19 cellular contexts compared by ENCODE assay signal in genomic region chr6:84455630-84456029, GRCh38.
"Had no signal": no experiment of that assay in that cellular context is flagged by ENCODE, and none has a peak within 500 bp of the region (broad histone marks: within the 10 kb centered on the region; RNA-seq: fewer than 3 reads in every experiment).

No MANE protein-coding gene starts in this region.

- H3K4me1 Mint-ChIP-seq: activated naive CD8-positive, alpha-beta T cell treated with anti-CD3 and anti-CD28 coated beads, Interleukin-2, amount 50 U/mL, for 24 hours; natural killer cell; T-cell had no signal

- H3K9me3 Mint-ChIP-seq: endodermal cell, T-cell had no signal

- H3K27ac Mint-ChIP-seq: activated naive CD8-positive, alpha-beta T cell treated with anti-CD3 and anti-CD28 coated beads, Interleukin-2, amount 50 U/mL, for 24 hours; endodermal cell; natural killer cell; T-cell had no signal

- ATAC-seq: activated naive CD8-positive, alpha-beta T cell treated with anti-CD3 and anti-CD28 coated beads, Interleukin-2, amount 50 U/mL, for 24 hours; natural killer cell; right cardiac atrium; stimulated activated naive CD8-positive, alpha-beta T cell treated with anti-CD3 and anti-CD28 coated beads, Interleukin-15, Interleukin-2, amounts not matched to agents 100 U/mL and 50 U/mL, for 24 hours; T-cell had no signal

- H3K36me3 Mint-ChIP-seq: natural killer cell, T-cell had no signal

- H3K4me3 ChIP-seq: dorsolateral prefrontal cortex had no signal

- DNase-seq: activated CD4-positive, alpha-beta T cell treated with anti-CD3 and anti-CD28 coated beads, Interleukin-2, amount 50 U/mL, for 4 hours; activated CD4-positive, CD25-positive, alpha-beta regulatory T cell treated with anti-CD3 and anti-CD28 coated beads, Interleukin-2, amount 50 U/mL, for 72 hours; activated naive CD4-positive, alpha-beta T cell; activated naive CD8-positive, alpha-beta T cell treated with anti-CD3 and anti-CD28 coated beads, Interleukin-2, amount 50 U/mL, for 24 hours; activated T-cell treated with anti-CD3 and anti-CD28 coated beads for 4 hours; dorsolateral prefrontal cortex; endodermal cell; hippocampal formation; kidney; mesendoderm; natural killer cell; occipital lobe; right cardiac atrium; small intestine; stimulated activated CD4-positive, alpha-beta T cell treated with anti-CD3 and anti-CD28 coated beads, Interleukin-4, amount 100 ng/mL, for 24 hours; stimulated activated naive CD8-positive, alpha-beta T cell treated with anti-CD3 and anti-CD28 coated beads, Interleukin-15, Interleukin-2, amounts not matched to agents 100 U/mL and 50 U/mL, for 24 hours; T-cell; T-helper 9 cell; trophoblast cell had no signal

- H3K27ac ChIP-seq: dorsolateral prefrontal cortex had no signal

- H3K4me3 Mint-ChIP-seq: activated naive CD8-positive, alpha-beta T cell treated with anti-CD3 and anti-CD28 coated beads, Interleukin-2, amount 50 U/mL, for 24 hours; endodermal cell; natural killer cell; T-cell had no signal
